Comparison of ENCODE assay signal across 1 cellular context in the genomic region with DNA sequence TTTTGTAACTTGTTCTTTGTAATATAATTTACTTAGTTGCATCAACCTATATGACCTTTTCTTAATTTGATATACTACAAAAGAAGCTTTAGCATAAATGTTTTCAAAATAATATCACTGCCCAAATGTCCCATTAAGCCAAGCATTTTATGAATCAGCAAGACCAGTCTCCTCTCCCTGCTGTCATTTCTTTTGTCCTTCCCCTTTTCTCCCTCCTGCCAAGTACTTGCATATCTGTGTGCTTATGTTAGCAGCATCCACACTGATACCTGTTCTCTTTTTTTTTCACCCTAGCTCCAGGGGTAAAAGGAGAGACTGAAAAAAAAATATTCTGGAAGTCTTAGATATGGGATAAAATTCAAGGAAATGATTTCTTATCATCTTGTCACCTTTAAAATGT.
TF ChIP-seq lines count a peak whose summit lies in the region.

No MANE protein-coding gene starts in this region.

TF ChIP-seq in H1, 55 proteins besides CTCF, POLR2A, EP300 and RAD21:
- TF ChIP-seq CHD7 (IDR thresholded peaks at IDR 0.05; ENCODE audit: insufficient replicate concordance, low read length), result no peak
- no peak for TF ChIP-seq HDAC2 (IDR thresholded peaks at IDR 0.05; ENCODE audit: borderline replicate concordance in 1 of 2, low read depth in 2 of 2, low read length in 2 of 2)
- TF ChIP-seq BACH1 (IDR thresholded peaks at IDR 0.05; ENCODE audit: low read length), result no peak
- no peak for TF ChIP-seq GABPA (IDR thresholded peaks at IDR 0.05; ENCODE audit: borderline replicate concordance, insufficient read depth, low read length)
- no peak for TF ChIP-seq RBBP5 (IDR thresholded peaks at IDR 0.05; ENCODE audit: borderline replicate concordance, low read depth, low read length)
- TF ChIP-seq, protein P1, sequence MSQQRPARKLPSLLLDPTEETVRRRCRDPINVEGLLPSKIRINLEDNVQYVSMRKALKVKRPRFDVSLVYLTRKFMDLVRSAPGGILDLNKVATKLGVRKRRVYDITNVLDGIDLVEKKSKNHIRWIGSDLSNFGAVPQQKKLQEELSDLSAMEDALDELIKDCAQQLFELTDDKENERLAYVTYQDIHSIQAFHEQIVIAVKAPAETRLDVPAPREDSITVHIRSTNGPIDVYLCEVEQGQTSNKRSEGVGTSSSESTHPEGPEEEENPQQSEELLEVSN (IDR thresholded peaks at IDR 0.05), result no peak
- no peak for TF ChIP-seq GTF2F1 (IDR thresholded peaks at IDR 0.05; ENCODE audit: borderline replicate concordance, low read depth, low read length)
- no peak for TF ChIP-seq EGR1 (IDR thresholded peaks at IDR 0.05; ENCODE audit: borderline replicate concordance, low read depth, low read length)
- TF ChIP-seq RXRA (IDR thresholded peaks at IDR 0.05; ENCODE audit: insufficient read depth, low read depth, low read length), result no peak
- TF ChIP-seq BRCA1 (IDR thresholded peaks at IDR 0.05; ENCODE audit: low read depth, low read length), result no peak
- no peak for TF ChIP-seq SRF (IDR thresholded peaks at IDR 0.05; ENCODE audit: low read depth, low read length)
- no peak for TF ChIP-seq RNF2 (IDR thresholded peaks at IDR 0.05; ENCODE audit: borderline replicate concordance, low read depth, low read length, missing control alignments, poor library complexity, severe bottlenecking)
- TF ChIP-seq CREB1 (IDR thresholded peaks at IDR 0.05), result no peak
- no peak for TF ChIP-seq KDM5A (IDR thresholded peaks at IDR 0.05; ENCODE audit: low read length)
- TF ChIP-seq SP2 (IDR thresholded peaks at IDR 0.05; ENCODE audit: low read length), result no peak
- TF ChIP-seq TAF7 (optimal IDR thresholded peaks at IDR 0.05; ENCODE audit: borderline replicate concordance, low read depth, low read length), result no peak
- no peak for TF ChIP-seq ZNF274 (IDR thresholded peaks at IDR 0.05; ENCODE audit: borderline replicate concordance, extremely low read depth, low read length)
- TF ChIP-seq CBX8 (IDR thresholded peaks at IDR 0.05; ENCODE audit: borderline replicate concordance, low read depth, low read length), result no peak
- TF ChIP-seq POU5F1 (IDR thresholded peaks at IDR 0.05; ENCODE audit: low read depth, low read length), result no peak
